Comparison of ENCODE assay signal across 11 cellular contexts in genomic region chr7:116426428-116427156, GRCh38.
DNase-seq lines count a peak whose midpoint lies in the region; ATAC-seq lines count a peak whose summit lies in the region.
"Had no signal": no experiment of that assay in that cellular context is flagged by ENCODE, and none has a peak within 500 bp of the region (broad histone marks: within the 10 kb centered on the region; RNA-seq: fewer than 3 reads in every experiment).

No MANE protein-coding gene starts in this region.

- DNase-seq in Caki2 (ENCODE audit: low read depth) (peak; percentile 87), M059J (ENCODE audit: low read depth) (peak; percentile 98), dermis microvascular lymphatic vessel endothelial cell (ENCODE audit: low read depth in 2 of 2) (peak; percentile 86 to 97), myocyte (ENCODE audit: low read depth) (peak; percentile 88)
- DNase-seq: GF-D8; MM.1S; stimulated activated CD4-positive, alpha-beta T cell treated with anti-CD3 and anti-CD28 coated beads, Interleukin-4, amount 100 ng/mL, for 1 hour had no signal

- ATAC-seq in HG02970 (IDR thresholded peaks at IDR 0.05; ENCODE audit: low FRiP score, unreplicated experiment) (no peak), HG02973 (IDR thresholded peaks at IDR 0.05; ENCODE audit: unreplicated experiment) (no peak), HG02763 (IDR thresholded peaks at IDR 0.05; ENCODE audit: unreplicated experiment) (no peak), HG03280 (IDR thresholded peaks at IDR 0.05; ENCODE audit: unreplicated experiment) (no peak)

- in situ Hi-C loops in Caki2 (cut with HindIII; ENCODE audit: low pct_unique_long_range_greater_than_20kb, low sequenced_read_pairs): no loop called here
